Comparison of ENCODE assay signal across 26 cellular contexts in genomic region chr13:23658929-23659541, GRCh38.
A peak's percentile ranks its signal among the peaks of the same experiment; 100 is the strongest.
DNase-seq lines count a peak whose midpoint lies in the region; ATAC-seq and TF ChIP-seq lines count a peak whose summit lies in the region.
"Had no signal": no experiment of that assay in that cellular context is flagged by ENCODE, and none has a peak within 500 bp of the region (broad histone marks: within the 10 kb centered on the region; RNA-seq: fewer than 3 reads in every experiment).

No MANE protein-coding gene starts in this region.

- H3K4ac ChIP-seq in mesenchymal stem cell (ENCODE audit: low read depth in 1 of 2, low read length in 2 of 2): peak overlapping the region in 1 of 2 experiments; percentile 41

- H3K36me3 Mint-ChIP-seq in T-helper 2 cell treated with Interferon-gamma antibody and Interleukin-4, amounts not matched to agents 5 μg/mL and 100 μg/mL, for 36 hours (ENCODE audit: low read depth): no peaks in the 10 kb centered on the region
- no peaks in the 10 kb centered on the region for H3K36me3 Mint-ChIP-seq in activated T-helper 2 cell treated with anti-CD3 and anti-CD28 coated beads, Interferon-gamma antibody, Interleukin-2, Interleukin-4, amounts not matched to agents 10 μg/mL and 5 μg/mL and 100 μg/mL, durations not matched to agents 14 hours and 24 hours and 36 hours (ENCODE audit: low read depth)
- H3K36me3 Mint-ChIP-seq in activated CD4-positive, alpha-beta memory T cell treated with anti-CD3 and anti-CD28 coated beads for 36 hours: no peaks in the 10 kb centered on the region
- H3K36me3 Mint-ChIP-seq: naive B cell; stimulated activated memory B cell treated with anti-CD40 and anti-IgM and Interleukin-4, amounts not matched to agents 10 μg/mL and 1 μg/mL and 100 μg/mL, for 72 hours had no signal

- no peak overlapping the region for H2BK5ac ChIP-seq in mesenchymal stem cell (ENCODE audit: low read depth, low read length, poor library complexity, severe bottlenecking)

- no peak overlapping the region for H2BK15ac ChIP-seq in mesenchymal stem cell (ENCODE audit: low read depth, poor library complexity, severe bottlenecking)

- no peak overlapping the region for H3K4me2 ChIP-seq in mesenchymal stem cell (ENCODE audit: low read length, poor library complexity, severe bottlenecking)
- H3K4me2 ChIP-seq: hepatocyte had no signal

- no peak overlapping the region for H3K4me3 Mint-ChIP-seq in T-helper 2 cell treated with Interferon-gamma antibody and Interleukin-4, amounts not matched to agents 5 μg/mL and 100 μg/mL, for 36 hours
- no peak overlapping the region for H3K4me3 Mint-ChIP-seq in activated T-helper 2 cell treated with anti-CD3 and anti-CD28 coated beads, Interferon-gamma antibody, Interleukin-2, Interleukin-4, amounts not matched to agents 10 μg/mL and 5 μg/mL and 100 μg/mL, durations not matched to agents 14 hours and 24 hours and 36 hours (ENCODE audit: low read depth)
- no peak overlapping the region for H3K4me3 Mint-ChIP-seq in activated CD4-positive, alpha-beta memory T cell treated with anti-CD3 and anti-CD28 coated beads for 36 hours
- H3K4me3 Mint-ChIP-seq: activated CD4-positive, alpha-beta T cell treated with anti-CD3 and anti-CD28 coated beads, Interleukin-2, amount 10 ng/mL, durations not matched to agents 24 days and 14 days; activated T-cell treated with anti-CD3 and anti-CD28 coated beads, Interleukin-2, amount 50 U/mL, for 24 hours; CD4-positive, alpha-beta T cell; immature natural killer cell; naive B cell; stimulated activated memory B cell treated with anti-CD40 and anti-IgM and Interleukin-4, amounts not matched to agents 10 μg/mL and 1 μg/mL and 100 μg/mL, for 72 hours had no signal

- no peak overlapping the region for H3K23ac ChIP-seq in mesenchymal stem cell (ENCODE audit: low read length in 2 of 2)

- intact Hi-C loops in activated T-helper 2 cell treated with anti-CD3 and anti-CD28 coated beads, Interferon-gamma antibody, Interleukin-2, Interleukin-4, amounts not matched to agents 10 μg/mL and 5 μg/mL and 100 μg/mL, durations not matched to agents 14 hours and 24 hours and 36 hours (cut with micrococcal nuclease): no loop called here
- intact Hi-C loops in body of pancreas (cut with DNase I): no loop called here
- intact Hi-C loops in activated CD4-positive, alpha-beta memory T cell treated with anti-CD3 and anti-CD28 coated beads for 36 hours (cut with micrococcal nuclease): no loop called here

- H3K4me1 ChIP-seq in gastroesophageal sphincter (peaks cover 0 to 10% (median 0%) of the 10 kb centered on the region in 3 donors), mesenchymal stem cell (ENCODE audit: control insufficient read depth, insufficient read depth, low read depth, low read length) (peaks cover 8% of the 10 kb centered on the region), skeletal muscle tissue (ENCODE audit: control insufficient read depth in 3 of 3, insufficient read depth in 3 of 3, low read length in 3 of 3) (peaks cover 0 to 9% (median 8%) of the 10 kb centered on the region in 3 donors), body of pancreas (peaks cover 10% of the 10 kb centered on the region)
- H3K4me1 ChIP-seq: breast epithelium had no signal

- no peak overlapping the region for H2BK120ac ChIP-seq in mesenchymal stem cell (ENCODE audit: low read depth, low read length)

- peak overlapping the region; percentile 10 for H2AK5ac ChIP-seq in mesenchymal stem cell (ENCODE audit: low read length, severe bottlenecking)

- H3K36me3 ChIP-seq in gastroesophageal sphincter: no peaks in the 10 kb centered on the region
- H3K36me3 ChIP-seq in mesenchymal stem cell (ENCODE audit: control insufficient read depth in 1 of 2, insufficient read depth in 2 of 2, low read depth in 1 of 2, low read length in 2 of 2): no peaks in the 10 kb centered on the region
- no peaks in the 10 kb centered on the region for H3K36me3 ChIP-seq in skeletal muscle tissue (ENCODE audit: control insufficient read depth in 3 of 3, insufficient read depth in 3 of 3, low read length in 3 of 3)
- no peaks in the 10 kb centered on the region for H3K36me3 ChIP-seq in body of pancreas (replicated peaks in 1 of 2; ENCODE audit: insufficient read depth in 1 of 2, low read depth in 2 of 2)
- H3K36me3 ChIP-seq: breast epithelium, vagina had no signal

- H3K14ac ChIP-seq in mesenchymal stem cell (ENCODE audit: low read length in 2 of 2): peak overlapping the region in 1 of 2 experiments; percentile 90

- TF ChIP-seq CTCF in C4-2B (conservative IDR thresholded peaks at IDR 0.05) (no peak), gastroesophageal sphincter (IDR thresholded peaks at IDR 0.05) (no peak), body of pancreas (IDR thresholded peaks at IDR 0.05) (no peak)

- H3K4me3 ChIP-seq in gastroesophageal sphincter: no peak overlapping the region
- no peak overlapping the region for H3K4me3 ChIP-seq in mesenchymal stem cell (ENCODE audit: insufficient read depth in 1 of 2, low read depth in 1 of 2, low read length in 2 of 2)
- H3K4me3 ChIP-seq in skeletal muscle tissue (ENCODE audit: low read length in 3 of 3): no peak overlapping the region
- H3K4me3 ChIP-seq in body of pancreas: no peak overlapping the region
- H3K4me3 ChIP-seq: breast epithelium, hepatocyte, vagina had no signal

- H2BK12ac ChIP-seq in mesenchymal stem cell (ENCODE audit: low read length in 2 of 2): peak overlapping the region in 1 of 2 experiments; percentile 15

- peak overlapping the region; percentile 0; the same call in 1 of the 2 replicates for H3K27ac ChIP-seq in C4-2B
- peak overlapping the region in 2 of 4 donors; percentile 3 to 14 for H3K27ac ChIP-seq in gastroesophageal sphincter
- no peak overlapping the region for H3K27ac ChIP-seq in mesenchymal stem cell (ENCODE audit: low read length, poor library complexity, severe bottlenecking)
- peak overlapping the region; percentile 25 for H3K27ac ChIP-seq in skeletal muscle tissue (ENCODE audit: low read depth, low read length)
- no peak overlapping the region for H3K27ac ChIP-seq in body of pancreas
- H3K27ac ChIP-seq: breast epithelium, epithelial cell of prostate, hepatocyte, vagina had no signal

- WGBS in gastroesophageal sphincter (ENCODE audit: low coverage in 1 of 2), 2 donors: 45 to 72% methylated on average over 9 of the region's 15 CpGs
- WGBS in mesenchymal stem cell: 92% methylated on average over 14 of the region's 15 CpGs
- 81 to 85% methylated on average over 15 of the region's 15 CpGs for WGBS in body of pancreas, 2 donors

- no peaks in the 10 kb centered on the region for H3K79me1 ChIP-seq in mesenchymal stem cell (replicated peaks; ENCODE audit: low read length, poor library complexity, severe bottlenecking)

- CTCF ChIA-PET in activated CD4-positive, alpha-beta memory T cell treated with anti-CD3 and anti-CD28 coated beads for 36 hours (lab: Charles Lee): no interaction called here

- no peak for TF ChIP-seq EP300 in gastroesophageal sphincter (IDR thresholded peaks at IDR 0.05)

- H3K9me3 ChIP-seq in gastroesophageal sphincter (peaks cover 0 to 3% (median 0%) of the 10 kb centered on the region in 3 donors), mesenchymal stem cell (ENCODE audit: control insufficient read depth, low read length) (peaks cover 6% of the 10 kb centered on the region), skeletal muscle tissue (ENCODE audit: control insufficient read depth in 3 of 3, low read length in 3 of 3) (no peaks in the 10 kb centered on the region), body of pancreas (no peaks in the 10 kb centered on the region)
- H3K9me3 ChIP-seq: breast epithelium, vagina had no signal

- H3K27ac Mint-ChIP-seq in T-helper 2 cell treated with Interferon-gamma antibody and Interleukin-4, amounts not matched to agents 5 μg/mL and 100 μg/mL, for 36 hours: no peak overlapping the region
- H3K27ac Mint-ChIP-seq in activated T-helper 2 cell treated with anti-CD3 and anti-CD28 coated beads, Interferon-gamma antibody, Interleukin-2, Interleukin-4, amounts not matched to agents 10 μg/mL and 5 μg/mL and 100 μg/mL, durations not matched to agents 14 hours and 24 hours and 36 hours: no peak overlapping the region
- H3K27ac Mint-ChIP-seq in activated CD4-positive, alpha-beta memory T cell treated with anti-CD3 and anti-CD28 coated beads for 36 hours: no peak overlapping the region
- H3K27ac Mint-ChIP-seq: activated CD4-positive, alpha-beta T cell treated with anti-CD3 and anti-CD28 coated beads, Interleukin-2, amount 10 ng/mL, durations not matched to agents 24 days and 14 days; activated T-cell treated with anti-CD3 and anti-CD28 coated beads, Interleukin-2, amount 50 U/mL, for 24 hours; CD4-positive, alpha-beta T cell; immature natural killer cell; stimulated activated memory B cell treated with anti-CD40 and anti-IgM and Interleukin-4, amounts not matched to agents 10 μg/mL and 1 μg/mL and 100 μg/mL, for 72 hours had no signal

- H3K9ac ChIP-seq in mesenchymal stem cell (ENCODE audit: low read length) (no peak overlapping the region), skeletal muscle tissue (ENCODE audit: low read depth in 1 of 3, low read length in 3 of 3) (no peak overlapping the region)

- no peaks in the 10 kb centered on the region for H3K27me3 ChIP-seq in gastroesophageal sphincter
- no peaks in the 10 kb centered on the region for H3K27me3 ChIP-seq in mesenchymal stem cell (ENCODE audit: control insufficient read depth in 1 of 2, insufficient read depth in 1 of 2, low read length in 2 of 2)
- no peaks in the 10 kb centered on the region for H3K27me3 ChIP-seq in skeletal muscle tissue (ENCODE audit: control insufficient read depth in 3 of 3, insufficient read depth in 3 of 3, low read length in 3 of 3)
- no peaks in the 10 kb centered on the region for H3K27me3 ChIP-seq in body of pancreas
- H3K27me3 ChIP-seq: breast epithelium, hepatocyte, vagina had no signal

- peak; percentile 61 for ATAC-seq in gastroesophageal sphincter
- ATAC-seq in body of pancreas: no peak
- ATAC-seq: left lobe of liver; stimulated activated memory B cell treated with anti-CD40 and anti-IgM and Interleukin-4, amounts not matched to agents 10 μg/mL and 1 μg/mL and 100 μg/mL, for 72 hours had no signal

- H4K91ac ChIP-seq in mesenchymal stem cell (ENCODE audit: low read length): no peak overlapping the region

- H3K18ac ChIP-seq in mesenchymal stem cell (ENCODE audit: low read depth in 1 of 2, low read length in 2 of 2): no peak overlapping the region

- TF ChIP-seq POLR2A in gastroesophageal sphincter (IDR thresholded peaks at IDR 0.05) (no peak), body of pancreas (IDR thresholded peaks at IDR 0.05) (no peak)

- H3K4me1 Mint-ChIP-seq in T-helper 2 cell treated with Interferon-gamma antibody and Interleukin-4, amounts not matched to agents 5 μg/mL and 100 μg/mL, for 36 hours (ENCODE audit: low read depth): no peaks in the 10 kb centered on the region
- H3K4me1 Mint-ChIP-seq in activated T-helper 2 cell treated with anti-CD3 and anti-CD28 coated beads, Interferon-gamma antibody, Interleukin-2, Interleukin-4, amounts not matched to agents 10 μg/mL and 5 μg/mL and 100 μg/mL, durations not matched to agents 14 hours and 24 hours and 36 hours (ENCODE audit: low read depth): no peaks in the 10 kb centered on the region
- no peaks in the 10 kb centered on the region for H3K4me1 Mint-ChIP-seq in activated CD4-positive, alpha-beta memory T cell treated with anti-CD3 and anti-CD28 coated beads for 36 hours (ENCODE audit: low read depth)
- H3K4me1 Mint-ChIP-seq: activated CD4-positive, alpha-beta T cell treated with anti-CD3 and anti-CD28 coated beads, Interleukin-2, amount 10 ng/mL, durations not matched to agents 24 days and 14 days had no signal

- POLR2A ChIA-PET in activated CD4-positive, alpha-beta memory T cell treated with anti-CD3 and anti-CD28 coated beads for 36 hours (lab: Charles Lee): no interaction called here

- H4K8ac ChIP-seq in mesenchymal stem cell (ENCODE audit: low read length): no peak overlapping the region

- H3K27me3 Mint-ChIP-seq in T-helper 2 cell treated with Interferon-gamma antibody and Interleukin-4, amounts not matched to agents 5 μg/mL and 100 μg/mL, for 36 hours (ENCODE audit: low read depth): peaks cover 26% of the 10 kb centered on the region
- peaks cover 30% of the 10 kb centered on the region for H3K27me3 Mint-ChIP-seq in activated T-helper 2 cell treated with anti-CD3 and anti-CD28 coated beads, Interferon-gamma antibody, Interleukin-2, Interleukin-4, amounts not matched to agents 10 μg/mL and 5 μg/mL and 100 μg/mL, durations not matched to agents 14 hours and 24 hours and 36 hours (ENCODE audit: low read depth)
- H3K27me3 Mint-ChIP-seq in activated CD4-positive, alpha-beta memory T cell treated with anti-CD3 and anti-CD28 coated beads for 36 hours: peaks cover 2% of the 10 kb centered on the region
- H3K27me3 Mint-ChIP-seq: activated T-cell treated with anti-CD3 and anti-CD28 coated beads, Interleukin-2, amount 50 U/mL, for 24 hours; CD4-positive, alpha-beta T cell had no signal

- H2AFZ ChIP-seq in mesenchymal stem cell (ENCODE audit: low read depth, low read length): no peak overlapping the region
- H2AFZ ChIP-seq: hepatocyte had no signal

- DNase-seq in mesenchymal stem cell (no peak), body of pancreas (no peak)
- no peak for DNase-seq in T-helper 2 cell treated with Interferon-gamma antibody and Interleukin-4, amounts not matched to agents 5 μg/mL and 100 μg/mL, for 36 hours (ENCODE audit: low spot score)
- DNase-seq in activated T-helper 2 cell treated with anti-CD3 and anti-CD28 coated beads, Interferon-gamma antibody, Interleukin-2, Interleukin-4, amounts not matched to agents 10 μg/mL and 5 μg/mL and 100 μg/mL, durations not matched to agents 14 hours and 24 hours and 36 hours (ENCODE audit: low spot score): no peak
- DNase-seq in activated CD4-positive, alpha-beta memory T cell treated with anti-CD3 and anti-CD28 coated beads for 36 hours: no peak
- DNase-seq: activated CD4-positive, alpha-beta T cell treated with anti-CD3 and anti-CD28 coated beads, Interleukin-2, amount 10 ng/mL, durations not matched to agents 24 days and 14 days; activated naive CD4-positive, alpha-beta T cell; activated T-cell treated with anti-CD3 and anti-CD28 coated beads, Interleukin-2, amount 50 U/mL, for 24 hours; CD4-positive, alpha-beta T cell; effector CD4-positive, alpha-beta T cell; immature natural killer cell; naive B cell; NCI-H146; occipital lobe; retina; stimulated activated CD4-positive, alpha-beta T cell treated with anti-CD3 and anti-CD28 coated beads, Interleukin-4, amount 100 ng/mL, for 4 hours; substantia nigra had no signal

- peaks cover 4% of the 10 kb centered on the region for H3K9me3 Mint-ChIP-seq in T-helper 2 cell treated with Interferon-gamma antibody and Interleukin-4, amounts not matched to agents 5 μg/mL and 100 μg/mL, for 36 hours
- no peaks in the 10 kb centered on the region for H3K9me3 Mint-ChIP-seq in activated T-helper 2 cell treated with anti-CD3 and anti-CD28 coated beads, Interferon-gamma antibody, Interleukin-2, Interleukin-4, amounts not matched to agents 10 μg/mL and 5 μg/mL and 100 μg/mL, durations not matched to agents 14 hours and 24 hours and 36 hours
- H3K9me3 Mint-ChIP-seq in activated CD4-positive, alpha-beta memory T cell treated with anti-CD3 and anti-CD28 coated beads for 36 hours: no peaks in the 10 kb centered on the region
- H3K9me3 Mint-ChIP-seq: activated CD4-positive, alpha-beta T cell treated with anti-CD3 and anti-CD28 coated beads, Interleukin-2, amount 10 ng/mL, durations not matched to agents 24 days and 14 days; activated T-cell treated with anti-CD3 and anti-CD28 coated beads, Interleukin-2, amount 50 U/mL, for 24 hours; immature natural killer cell had no signal

Comparison
In these comparisons a context has a peak if more than half of its experiments do, and no peak if none do; other contexts are left out.
1. H3K27ac ChIP-seq: peak in C4-2B (single experiment) and skeletal muscle tissue (single experiment); none in mesenchymal stem cell (single experiment) and body of pancreas (0 of 4).